1 cellular context compared by ENCODE assay signal in genomic region chr14:52769889-52770288, GRCh38.
TF ChIP-seq lines count a peak whose summit lies in the region.

No MANE protein-coding gene starts in this region.

TF ChIP-seq in endothelial cell of umbilical vein, 7 proteins besides CTCF, POLR2A, EP300 and RAD21 (continued from another document):
- TF ChIP-seq FOS (IDR thresholded peaks at IDR 0.05; ENCODE audit: borderline replicate concordance, insufficient read depth, low read length) (peak; percentile 63), EZH2 (IDR thresholded peaks at IDR 0.05; ENCODE audit: borderline replicate concordance, low read depth, low read length, severe bottlenecking) (no peak), GATA2 (IDR thresholded peaks at IDR 0.05; ENCODE audit: insufficient read depth, insufficient read length, low read depth, low read length) (peak; percentile 10), JUN (IDR thresholded peaks at IDR 0.05; ENCODE audit: borderline replicate concordance, insufficient read depth, insufficient read length, low read depth) (peak; percentile 34)
